Comparison of ENCODE assay signal across 9 cellular contexts in genomic region chr14:90409209-90409730, GRCh38. TPM values are rescaled to one million over a fixed set of nuclear protein-coding genes. Genes with fewer than 3 reads are reported as not detected.
DNase-seq lines count a peak whose midpoint lies in the region; ATAC-seq and TF ChIP-seq lines count a peak whose summit lies in the region.
"Had no signal": no experiment of that assay in that cellular context is flagged by ENCODE, and none has a peak within 500 bp of the region (broad histone marks: within the 10 kb centered on the region; RNA-seq: fewer than 3 reads in every experiment).

No MANE protein-coding gene starts in this region.

- peak overlapping the region in 8 of 9 donors; percentile 16 to 77 (median 62) for H3K27ac Mint-ChIP-seq in naive thymus-derived CD4-positive, alpha-beta T cell
- H3K27ac Mint-ChIP-seq in activated CD8-positive, alpha-beta memory T cell treated with anti-CD3 and anti-CD28 coated beads, Interleukin-2, amount 10 ng/mL, durations not matched to agents 7 days and 5 days: no peak overlapping the region

- no peaks in the 10 kb centered on the region for H3K79me2 ChIP-seq in mesendoderm (ENCODE audit: control insufficient read depth, insufficient read depth, low read length)

- CTCF ChIA-PET in naive thymus-derived CD4-positive, alpha-beta T cell (lab: Charles Lee): interaction anchor here (1.3 kb wide), 1 partner anchor 9 kb away, joined by 3 read pairs; no protein-coding TSS in a partner anchor
- CTCF ChIA-PET in activated CD8-positive, alpha-beta memory T cell treated with anti-CD3 and anti-CD28 coated beads, Interleukin-2, amount 10 ng/mL, durations not matched to agents 7 days and 5 days (lab: Charles Lee): interaction anchor here (1.5 to 2.0 kb wide), 2 partner anchors 9 to 21 kb away, joined by 5 to 24 read pairs; no protein-coding TSS in a partner anchor

- H3K23ac ChIP-seq in mesendoderm (ENCODE audit: low read length): no peak overlapping the region

- no peak overlapping the region for H2BK5ac ChIP-seq in mesendoderm (ENCODE audit: low read length)

- H3K56ac ChIP-seq in mesendoderm (ENCODE audit: low read length): no peak overlapping the region

- no peak for ATAC-seq in naive thymus-derived CD4-positive, alpha-beta T cell
- ATAC-seq in activated CD8-positive, alpha-beta memory T cell treated with anti-CD3 and anti-CD28 coated beads, Interleukin-2, amount 10 ng/mL, durations not matched to agents 7 days and 5 days: no peak
- ATAC-seq in activated T-cell treated with anti-CD3 and anti-CD28 coated beads, Interleukin-2, amount 50 U/mL, for 4 hours: no peak
- no peak for ATAC-seq in HG02973 (IDR thresholded peaks at IDR 0.05; ENCODE audit: unreplicated experiment)

- H4K5ac ChIP-seq in mesendoderm (ENCODE audit: low read length): no peak overlapping the region

- no peaks in the 10 kb centered on the region for H3K9me3 ChIP-seq in naive thymus-derived CD4-positive, alpha-beta T cell (ENCODE audit: control insufficient read depth in 2 of 3, low read length in 3 of 3)

- no peak overlapping the region for H2BK15ac ChIP-seq in mesendoderm (replicated peaks; ENCODE audit: low read depth)

- H3K9me3 Mint-ChIP-seq in naive thymus-derived CD4-positive, alpha-beta T cell: peaks cover 0 to 2% (median 0%) of the 10 kb centered on the region in 11 donors
- no peaks in the 10 kb centered on the region for H3K9me3 Mint-ChIP-seq in activated CD8-positive, alpha-beta memory T cell treated with anti-CD3 and anti-CD28 coated beads, Interleukin-2, amount 10 ng/mL, durations not matched to agents 7 days and 5 days (ENCODE audit: low read depth)
- no peaks in the 10 kb centered on the region for H3K9me3 Mint-ChIP-seq in activated T-cell treated with anti-CD3 and anti-CD28 coated beads, Interleukin-2, amount 50 U/mL, for 4 hours

- no peaks in the 10 kb centered on the region for H3K4me1 ChIP-seq in naive thymus-derived CD4-positive, alpha-beta T cell (ENCODE audit: control insufficient read depth in 2 of 2, insufficient read depth in 2 of 2, low read length in 2 of 2)
- no peaks in the 10 kb centered on the region for H3K4me1 ChIP-seq in mesendoderm (ENCODE audit: control insufficient read depth, low read depth, low read length)

- intact Hi-C loops in naive thymus-derived CD4-positive, alpha-beta T cell (cut with micrococcal nuclease): no loop called here

- H3K4me1 Mint-ChIP-seq in naive thymus-derived CD4-positive, alpha-beta T cell: peaks cover 9 to 43% (median 30%) of the 10 kb centered on the region in 7 donors
- peaks cover 14% of the 10 kb centered on the region for H3K4me1 Mint-ChIP-seq in activated CD8-positive, alpha-beta memory T cell treated with anti-CD3 and anti-CD28 coated beads, Interleukin-2, amount 10 ng/mL, durations not matched to agents 7 days and 5 days
- H3K4me1 Mint-ChIP-seq in activated T-cell treated with anti-CD3 and anti-CD28 coated beads, Interleukin-2, amount 50 U/mL, for 4 hours (ENCODE audit: low read depth): peaks cover 19% of the 10 kb centered on the region

- no peak overlapping the region for H3K9ac ChIP-seq in mesendoderm (ENCODE audit: low read length)

- no peaks in the 10 kb centered on the region for H3K27me3 ChIP-seq in naive thymus-derived CD4-positive, alpha-beta T cell (ENCODE audit: control insufficient read depth in 2 of 2, insufficient read depth in 2 of 2, low read length in 2 of 2)
- H3K27me3 ChIP-seq in mesendoderm (ENCODE audit: insufficient read depth, low read length, poor library complexity): no peaks in the 10 kb centered on the region

- POLR2A ChIA-PET in naive thymus-derived CD4-positive, alpha-beta T cell (lab: Charles Lee): interaction anchor here (0.7 to 4.3 kb wide), 6 partner anchors 10 to 349 kb away, joined by 3 to 24 read pairs (median 12); partner anchors contain the start of gene CALM1

- no peak overlapping the region for H3K4me3 ChIP-seq in naive thymus-derived CD4-positive, alpha-beta T cell (ENCODE audit: low read length)
- no peak overlapping the region for H3K4me3 ChIP-seq in mesendoderm (ENCODE audit: low read length)

- TF ChIP-seq CTCF in AG09319 (IDR thresholded peaks at IDR 0.05; ENCODE audit: low read depth, low read length): no peak

- H3K27ac ChIP-seq in epithelial cell of prostate (peak overlapping the region; percentile 54), mesendoderm (ENCODE audit: low read depth, low read length) (no peak overlapping the region)
- no peak overlapping the region for H3K27ac ChIP-seq in naive thymus-derived CD4-positive, alpha-beta T cell (ENCODE audit: low read depth, low read length)

- H3K36me3 ChIP-seq in naive thymus-derived CD4-positive, alpha-beta T cell (ENCODE audit: control insufficient read depth in 2 of 3, insufficient read depth in 3 of 3, low read length in 3 of 3): peaks cover 18 to 31% (median 23%) of the 10 kb centered on the region in 3 experiments
- no peaks in the 10 kb centered on the region for H3K36me3 ChIP-seq in mesendoderm (ENCODE audit: control insufficient read depth, insufficient read depth, low read length)

- H3K4me2 ChIP-seq in mesendoderm (ENCODE audit: low read length): no peak overlapping the region

- peak; percentile 60 for DNase-seq in AG09319 (ENCODE audit: extremely low read depth, low read depth)
- DNase-seq in NCI-H2227 (lab: John Stamatoyannopoulos, UW; ENCODE audit: unreplicated experiment): peak; percentile 62
- DNase-seq in epithelial cell of prostate (ENCODE audit: low read depth, low spot score): peak; percentile 51
- no peak for DNase-seq in naive thymus-derived CD4-positive, alpha-beta T cell
- DNase-seq in activated CD8-positive, alpha-beta memory T cell treated with anti-CD3 and anti-CD28 coated beads, Interleukin-2, amount 10 ng/mL, durations not matched to agents 7 days and 5 days: no peak
- no peak for DNase-seq in mesendoderm
- no peak for DNase-seq in activated T-cell treated with anti-CD3 and anti-CD28 coated beads, Interleukin-2, amount 50 U/mL, for 4 hours
- DNase-seq: activated CD4-positive, alpha-beta T cell treated with anti-CD3 and anti-CD28 coated beads, Interleukin-2, amount 50 U/mL, for 4 hours had no signal

- no peak overlapping the region for H3K4me3 Mint-ChIP-seq in naive thymus-derived CD4-positive, alpha-beta T cell
- H3K4me3 Mint-ChIP-seq in activated CD8-positive, alpha-beta memory T cell treated with anti-CD3 and anti-CD28 coated beads, Interleukin-2, amount 10 ng/mL, durations not matched to agents 7 days and 5 days: no peak overlapping the region
- no peak overlapping the region for H3K4me3 Mint-ChIP-seq in activated T-cell treated with anti-CD3 and anti-CD28 coated beads, Interleukin-2, amount 50 U/mL, for 4 hours

- H2AK5ac ChIP-seq in mesendoderm (ENCODE audit: low read length): no peak overlapping the region

- no peak overlapping the region for H4K8ac ChIP-seq in mesendoderm (ENCODE audit: low read depth, low read length)

- WGBS in mesendoderm (ENCODE audit: extremely low coverage, insufficient coverage, low lambda C conversion rate): no CpG with 5 or more reads among the region's 5 CpGs

- no peak overlapping the region for H3K18ac ChIP-seq in mesendoderm (ENCODE audit: low read length)

- no peak overlapping the region for H2BK120ac ChIP-seq in mesendoderm (ENCODE audit: low read depth, low read length)

- no peaks in the 10 kb centered on the region for H3K79me1 ChIP-seq in mesendoderm (ENCODE audit: low read length)

- H3K36me3 Mint-ChIP-seq in naive thymus-derived CD4-positive, alpha-beta T cell: peaks cover 4 to 22% (median 20%) of the 10 kb centered on the region in 5 donors
- peaks cover 28% of the 10 kb centered on the region for H3K36me3 Mint-ChIP-seq in activated CD8-positive, alpha-beta memory T cell treated with anti-CD3 and anti-CD28 coated beads, Interleukin-2, amount 10 ng/mL, durations not matched to agents 7 days and 5 days
- H3K36me3 Mint-ChIP-seq in activated T-cell treated with anti-CD3 and anti-CD28 coated beads, Interleukin-2, amount 50 U/mL, for 4 hours (ENCODE audit: insufficient read depth): peaks cover 20% of the 10 kb centered on the region

- peaks cover 0 to 3% (median 0%) of the 10 kb centered on the region in 5 donors for H3K27me3 Mint-ChIP-seq in naive thymus-derived CD4-positive, alpha-beta T cell
- H3K27me3 Mint-ChIP-seq in activated CD8-positive, alpha-beta memory T cell treated with anti-CD3 and anti-CD28 coated beads, Interleukin-2, amount 10 ng/mL, durations not matched to agents 7 days and 5 days: no peaks in the 10 kb centered on the region
- no peaks in the 10 kb centered on the region for H3K27me3 Mint-ChIP-seq in activated T-cell treated with anti-CD3 and anti-CD28 coated beads, Interleukin-2, amount 50 U/mL, for 4 hours (ENCODE audit: low read depth)

- H3K4ac ChIP-seq in mesendoderm (ENCODE audit: low read depth, low read length): no peak overlapping the region

RNA-seq across cellular contexts. Expression of gene CALM1, which starts 12.4 kb away (rescaled TPM):
- total RNA-seq in naive thymus-derived CD4-positive, alpha-beta T cell: 100 to 1,000 TPM; 611 to 748 (median 634) TPM
- 1,000 to 10,000 TPM; 1,888 to 2,295 TPM for polyA plus RNA-seq in naive thymus-derived CD4-positive, alpha-beta T cell
- total RNA-seq in activated CD8-positive, alpha-beta memory T cell treated with anti-CD3 and anti-CD28 coated beads, Interleukin-2, amount 10 ng/mL, durations not matched to agents 7 days and 5 days: 100 to 1,000 TPM; 634 to 673 TPM
- 406 TPM for polyA plus RNA-seq in mesendoderm (2013, experiment 1 of 2)
- 423 TPM for polyA plus RNA-seq in mesendoderm (2013, experiment 2 of 2)
- total RNA-seq in activated T-cell treated with anti-CD3 and anti-CD28 coated beads, Interleukin-2, amount 50 U/mL, for 4 hours: 100 to 1,000 TPM; 406 to 439 (median 417) TPM

Comparison
In these comparisons a context has a peak if more than half of its experiments do, and no peak if none do; other contexts are left out.
1. DNase-seq: peak in AG09319 (single experiment), NCI-H2227 (single experiment) and epithelial cell of prostate (single experiment); none in naive thymus-derived CD4-positive, alpha-beta T cell (0 of 9), activated CD8-positive, alpha-beta memory T cell treated with anti-CD3 and anti-CD28 coated beads, Interleukin-2, amount 10 ng/mL, durations not matched to agents 7 days and 5 days (single experiment), mesendoderm (single experiment) and activated T-cell treated with anti-CD3 and anti-CD28 coated beads, Interleukin-2, amount 50 U/mL, for 4 hours (single experiment).